In genomic region chr11:72041364-72042058, GRCh38 we compare ENCODE assay signal across 8 cellular contexts. TPM values are rescaled to one million over a fixed set of nuclear protein-coding genes. Genes with fewer than 3 reads are reported as not detected.
DNase-seq lines count a peak whose midpoint lies in the region; ATAC-seq, FAIRE-seq and TF ChIP-seq lines count a peak whose summit lies in the region.

No MANE protein-coding gene starts in this region.

- peaks cover 20 to 59% (median 48%) of the 10 kb centered on the region in 9 donors for H3K4me1 ChIP-seq in heart right ventricle
- H3K4me1 ChIP-seq in pancreas = peaks cover 24 to 37% (median 33%) of the 10 kb centered on the region in 3 donors

- no peaks in the 10 kb centered on the region for H3K9me3 ChIP-seq in heart right ventricle
- no peaks in the 10 kb centered on the region for H3K9me3 ChIP-seq in pancreas

- H3K27me3 ChIP-seq in heart right ventricle = no peaks in the 10 kb centered on the region
- no peaks in the 10 kb centered on the region for H3K27me3 ChIP-seq in pancreas

- H3K4me3 ChIP-seq in heart right ventricle = peak overlapping the region; percentile 42 to 80 (median 64)
- H3K4me3 ChIP-seq in pancreas = peak overlapping the region; percentile 23 to 55 (median 42)

- DNase-seq in DMS153 treated with DMSO at 0.1 percent for 48 hours (lab: John Stamatoyannopoulos, UW; ENCODE audit: unreplicated experiment) (peak; percentile 68), KG1 (lab: John Stamatoyannopoulos, UW) (peak; percentile 44), SK-MEL-5 (ENCODE audit: low read depth, low spot score) (peak; percentile 87), heart right ventricle (peak; percentile 75 to 78), pancreas (peak; percentile 76 to 90 (median 81))

- H3K27ac ChIP-seq in angular gyrus (ENCODE audit: low read depth, low read length) (peak overlapping the region; percentile 98), heart right ventricle (peak overlapping the region; percentile 92 to 99 (median 96)), pancreas (peak overlapping the region; percentile 93 to 98 (median 96))

- no peak for FAIRE-seq in pancreas (lab: Jason Lieb, UNC)

- peaks cover 0 to 16% (median 0%) of the 10 kb centered on the region in 9 donors for H3K36me3 ChIP-seq in heart right ventricle
- no peaks in the 10 kb centered on the region for H3K36me3 ChIP-seq in pancreas

- ATAC-seq in heart right ventricle (peak; percentile 61 to 88 (median 72)), pancreas (peak; percentile 68 to 78 (median 72)), GM19324 (IDR thresholded peaks at IDR 0.05; ENCODE audit: low FRiP score, unreplicated experiment) (no peak), HG03342 (IDR thresholded peaks at IDR 0.05; ENCODE audit: unreplicated experiment) (no peak)

- no peak for TF ChIP-seq CTCF in heart right ventricle (IDR thresholded peaks at IDR 0.05)
- TF ChIP-seq CTCF in pancreas (IDR thresholded peaks at IDR 0.05) = no peak

- 1 to 2% methylated on average over 22 of the region's 22 CpGs for WGBS in heart right ventricle, 2 donors
- 1% methylated on average over 20 to 22 of the region's 22 CpGs for WGBS in pancreas, 2 donors

- intact Hi-C loops in heart right ventricle (cut with DNase I) = loop anchor here in 8 of 10 donors (1.0 to 5.0 kb wide), 5 partner anchors 28 to 71 kb away; partner anchors contain the start of genes LRRC51 (in 5 of the 8), NUMA1 (in 5 of the 8) and ANAPC15 (in 1 of the 8)
- intact Hi-C loops in pancreas (cut with DNase I) = no loop called here

- in situ Hi-C loops in SK-MEL-5 (cut with HindIII; ENCODE audit: low pct_unique_long_range_greater_than_20kb, low sequenced_read_pairs) = no loop called here

RNA-seq across cellular contexts. Expression of gene NUMA1, which starts 38.8 kb away (rescaled TPM):
- 118 and 144 TPM in 2 replicates for total RNA-seq in SK-MEL-5 (2014; rRNA removed; shearing (Covaris generic))
- polyA plus RNA-seq in SK-MEL-5 (2015; cell fraction: cytosol; rRNA removed) = 172 and 213 TPM in 2 replicates
- polyA plus RNA-seq in SK-MEL-5 (2015; cell fraction: nucleus; rRNA removed) = 594 and 717 TPM in 2 replicates
- 100 to 1,000 TPM in 2 of 10 donors, 10 to 100 TPM in 8; 60.8 to 117 (median 83.4) TPM for total RNA-seq in heart right ventricle
- 100 to 1,000 TPM in 1 of 2 donors, 10 to 100 TPM in 1; 54.1 to 159 TPM for polyA plus RNA-seq in heart right ventricle
- total RNA-seq in pancreas = 100 to 1,000 TPM in 1 of 6 donors, 10 to 100 TPM in 5; 68.8 to 138 (median 96.9) TPM
- polyA plus RNA-seq in pancreas = 100 to 1,000 TPM; 185 to 216 TPM

RNA-seq across cellular contexts. Expression of gene LRRC51, which starts 39.1 kb away (rescaled TPM):
- 7.7 and 18.3 TPM in 2 replicates for total RNA-seq in SK-MEL-5 (2014; rRNA removed; shearing (Covaris generic))
- polyA plus RNA-seq in SK-MEL-5 (2015; cell fraction: cytosol; rRNA removed) = 8.4 and 9.2 TPM in 2 replicates
- 11.7 and 11.9 TPM in 2 replicates for polyA plus RNA-seq in SK-MEL-5 (2015; cell fraction: nucleus; rRNA removed)
- total RNA-seq in heart right ventricle (1 to 10 TPM; 2.3 to 9.1 (median 4.7) TPM), pancreas (1 to 10 TPM; 3.2 to 8.3 (median 4.9) TPM)
- polyA plus RNA-seq in heart right ventricle (1 to 10 TPM; 2.5 to 2.8 TPM), pancreas (1 to 10 TPM; 2.9 to 9.4 TPM)

RNA-seq across cellular contexts. Expression of gene IL18BP, which starts 42.8 kb away (rescaled TPM):
- 1.6 and 2.6 TPM in 2 replicates for total RNA-seq in SK-MEL-5 (2014; rRNA removed; shearing (Covaris generic))
- 1.2 and 1.6 TPM in 2 replicates for polyA plus RNA-seq in SK-MEL-5 (2015; cell fraction: cytosol; rRNA removed)
- 30.6 and 39.7 TPM in 2 replicates for polyA plus RNA-seq in SK-MEL-5 (2015; cell fraction: nucleus; rRNA removed)
- total RNA-seq in heart right ventricle (100 to 1,000 TPM in 1 of 10 donors, 1 to 10 TPM in 9; 2.0 to 101 (median 4.2) TPM), pancreas (1 to 10 TPM; 2.3 to 5.2 (median 3.4) TPM)
- polyA plus RNA-seq in heart right ventricle (1 to 10 TPM; 5.0 to 6.5 TPM), pancreas (1 to 10 TPM; 6.5 to 7.8 TPM)

Comparison
In these comparisons a context has a peak if more than half of its experiments do, and no peak if none do; other contexts are left out.
1. ATAC-seq: peak in heart right ventricle (8 of 8) and pancreas (4 of 4); none in GM19324 (single experiment) and HG03342 (single experiment).
2. intact Hi-C loops: an anchor here in heart right ventricle (1.0 to 5.0 kb wide); none called in pancreas.
3. Peak in every context shown above with its lines, with median percentiles within 50 percentile points of each other: DNase-seq and H3K27ac ChIP-seq.